In genomic region chr1:78683079-78683478, GRCh38 we compare ENCODE assay signal across 21 cellular contexts. TPM values are rescaled to one million over a fixed set of nuclear protein-coding genes. Genes with fewer than 3 reads are reported as not detected.
DNase-seq lines count a peak whose midpoint lies in the region; ATAC-seq, FAIRE-seq and TF ChIP-seq lines count a peak whose summit lies in the region.
"Had no signal": no experiment of that assay in that cellular context is flagged by ENCODE, and none has a peak within 500 bp of the region (broad histone marks: within the 10 kb centered on the region; RNA-seq: fewer than 3 reads in every experiment).

No MANE protein-coding gene starts in this region.

- H3K27me3 ChIP-seq in foreskin keratinocyte (no peaks in the 10 kb centered on the region), right lobe of liver (no peaks in the 10 kb centered on the region)

- CTCF ChIA-PET in T-cell (lab: Charles Lee) = interaction anchor here (0.7 to 0.9 kb wide), 2 partner anchors 41 to 551 kb away, joined by 3 read pairs; no protein-coding TSS in a partner anchor

- H3K27me3 Mint-ChIP-seq in T-helper 17 cell (peaks cover 35% of the 10 kb centered on the region), T-cell (peaks cover 9 to 12% of the 10 kb centered on the region in 2 donors)

- intact Hi-C loops in right lobe of liver (cut with DNase I) = no loop called here

- POLR2A ChIA-PET in T-cell (lab: Charles Lee) = interaction anchor here in 1 of 2 donors (0.7 kb wide), 1 partner anchor 22 kb away, joined by 3 read pairs; no protein-coding TSS in a partner anchor

- H3K4me1 Mint-ChIP-seq in T-helper 17 cell = peaks cover 4% of the 10 kb centered on the region
- H3K4me1 Mint-ChIP-seq in T-cell = peaks cover 0 to 4% (median 0%) of the 10 kb centered on the region in 3 donors
- H3K4me1 Mint-ChIP-seq: H9 had no signal

- ATAC-seq in T-helper 17 cell = no peak
- ATAC-seq in foreskin keratinocyte = peak; percentile 37
- no peak for ATAC-seq in right lobe of liver
- no peak for ATAC-seq in T-cell (replicated peaks in 1 of 4)
- ATAC-seq: GM12878 had no signal

- FAIRE-seq in D721Med (lab: Jason Lieb, UNC) = no peak
- FAIRE-seq: GM12878, H1 had no signal

- H3K27ac Mint-ChIP-seq in T-helper 17 cell (peak overlapping the region; percentile 21), T-cell (no peak overlapping the region)
- H3K27ac Mint-ChIP-seq: CD4-positive, alpha-beta memory T cell; H9; HFFc6 had no signal

- DNase-seq in A172 (ENCODE audit: low spot score) (peak; percentile 37), M059J (ENCODE audit: low read depth) (peak; percentile 64), T-helper 17 cell (no peak), foreskin keratinocyte (no peak), right lobe of liver (no peak), ureter (ENCODE audit: low spot score) (no peak), T-cell (no peak), D721Med (ENCODE audit: insufficient read length, low spot score) (no peak)
- DNase-seq: C1 segment of cervical spinal cord; Calu3; CD4-positive, alpha-beta memory T cell; COR-L47; DMS153; DND-41; GDM1; H9; HFFc6 had no signal

- no peaks in the 10 kb centered on the region for H3K36me3 Mint-ChIP-seq in T-helper 17 cell (ENCODE audit: low read depth)
- no peaks in the 10 kb centered on the region for H3K36me3 Mint-ChIP-seq in T-cell
- H3K36me3 Mint-ChIP-seq: CD4-positive, alpha-beta memory T cell had no signal

- no peak overlapping the region for H3K27ac ChIP-seq in foreskin keratinocyte
- no peak overlapping the region for H3K27ac ChIP-seq in right lobe of liver
- H3K27ac ChIP-seq: 22Rv1, GM23248 had no signal

- TF ChIP-seq CTCF in foreskin keratinocyte (conservative IDR thresholded peaks at IDR 0.05) (no peak), right lobe of liver (IDR thresholded peaks at IDR 0.05) (no peak), D721Med (IDR thresholded peaks at IDR 0.05; ENCODE audit: insufficient read depth, missing control alignments) (no peak)

- H3K4me1 ChIP-seq in foreskin keratinocyte (peaks cover 8% of the 10 kb centered on the region), right lobe of liver (peaks cover 0 to 11% (median 3%) of the 10 kb centered on the region in 4 donors)

- H3K4me3 ChIP-seq in right lobe of liver = no peak overlapping the region
- H3K4me3 ChIP-seq: GM12878, GM23248 had no signal

- no peaks in the 10 kb centered on the region for H3K36me3 ChIP-seq in right lobe of liver

- H3K9me3 ChIP-seq in T-helper 17 cell (ENCODE audit: control insufficient read depth, low read length, poor library complexity, severe bottlenecking) (no peaks in the 10 kb centered on the region), right lobe of liver (no peaks in the 10 kb centered on the region)

- no peak overlapping the region for H3K4me3 Mint-ChIP-seq in T-helper 17 cell
- H3K4me3 Mint-ChIP-seq in T-cell = no peak overlapping the region
- H3K4me3 Mint-ChIP-seq: CD4-positive, alpha-beta memory T cell; H9; HFFc6 had no signal

- 68% methylated on average over 2 of the region's 2 CpGs for WGBS in right lobe of liver (ENCODE audit: insufficient coverage, low coverage, low lambda C conversion rate, missing lambda C conversion rate)

- H3K9me3 Mint-ChIP-seq in T-cell = no peaks in the 10 kb centered on the region
- H3K9me3 Mint-ChIP-seq: CD4-positive, alpha-beta memory T cell; H9; HFFc6 had no signal

- no peak for TF ChIP-seq POLR2A in right lobe of liver (IDR thresholded peaks at IDR 0.05)

RNA-seq across cellular contexts. Expression of gene IFI44, which starts 33.4 kb away (rescaled TPM):
- 35.2 and 40.0 TPM in 2 replicates for total RNA-seq in A172 (2014; rRNA removed; shearing (Covaris generic))
- 536 and 601 TPM in 2 replicates for total RNA-seq in M059J (2014; rRNA removed; shearing (Covaris generic))
- total RNA-seq in T-helper 17 cell (10 to 100 TPM; 72.5 to 89.4 TPM), foreskin keratinocyte (55.2 and 78.8 TPM in 2 replicates), right lobe of liver (10 to 100 TPM in 2 of 6 experiments, 1 to 10 TPM in 4; 5.6 to 12.0 (median 9.8) TPM), ureter (19.7 TPM), T-cell (10 to 100 TPM; 27.0 to 54.2 (median 38.1) TPM)
- 48.5 and 57.7 TPM in 2 replicates for polyA plus RNA-seq in foreskin keratinocyte
- total RNA-seq: H1, H9 had no signal
- polyA plus RNA-seq: H1 had no signal

Comparison
In these comparisons a context has a peak if more than half of its experiments do, and no peak if none do; other contexts are left out.
1. DNase-seq: peak in A172 (single experiment) and M059J (single experiment); none in T-helper 17 cell (0 of 3), foreskin keratinocyte (0 of 2), right lobe of liver (0 of 3), ureter (single experiment), T-cell (0 of 34) and D721Med (single experiment).